9 cellular contexts compared by ENCODE assay signal in the genomic region with DNA sequence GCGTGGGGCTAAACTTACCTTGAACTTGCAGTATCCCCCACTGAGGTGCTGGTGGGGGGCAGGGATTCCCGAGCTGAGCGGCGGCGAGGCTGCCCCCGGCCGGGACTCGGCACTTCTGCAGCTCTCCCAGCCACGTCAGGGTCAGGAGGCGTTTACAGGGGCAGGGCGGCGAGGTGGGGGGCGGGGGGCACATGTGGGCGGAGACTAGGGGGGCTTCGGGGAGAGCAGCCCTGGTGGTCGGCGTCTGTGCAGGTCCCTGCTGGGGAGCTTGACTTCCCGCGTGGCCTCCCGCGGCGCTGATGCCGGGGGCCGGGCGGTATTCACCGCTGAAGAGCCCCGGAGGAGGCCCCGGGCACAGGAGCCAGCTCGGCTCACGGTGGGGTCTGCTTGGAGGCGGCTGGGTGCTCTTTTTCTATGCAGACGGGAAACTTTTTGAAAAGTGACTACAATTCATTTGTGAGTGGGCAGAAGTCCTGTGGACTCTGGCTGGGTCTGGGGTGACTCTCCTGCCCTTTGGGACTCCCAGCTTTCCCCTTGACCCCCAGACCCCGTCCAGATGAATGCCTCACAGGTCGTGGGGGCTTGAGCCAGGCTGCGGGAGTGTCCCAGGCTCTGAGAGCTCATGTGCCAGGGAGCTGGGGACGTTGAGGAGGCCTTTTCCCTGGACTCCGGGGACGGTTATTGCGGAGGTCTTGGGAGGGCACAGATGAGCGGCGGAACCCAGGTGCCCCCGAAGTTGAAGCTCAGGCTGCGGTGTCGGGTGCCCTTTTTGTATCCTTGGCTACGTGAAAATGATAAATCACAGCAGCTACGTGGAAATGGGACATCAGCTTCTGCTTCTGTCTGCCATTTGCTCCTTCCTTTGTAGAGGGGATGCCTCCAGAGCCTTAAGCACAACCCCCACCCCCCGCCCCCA.
DNase-seq lines count a peak whose midpoint lies in the region; ATAC-seq and TF ChIP-seq lines count a peak whose summit lies in the region.
"Had no signal": no experiment of that assay in that cellular context is flagged by ENCODE, and none has a peak within 500 bp of the region (broad histone marks: within the 10 kb centered on the region; RNA-seq: fewer than 3 reads in every experiment).

No MANE protein-coding gene starts in this region.

- 17% methylated on average over 47 of the region's 47 CpGs for WGBS in urinary bladder

- TF ChIP-seq CTCF in cardiac muscle cell (IDR thresholded peaks at IDR 0.05; ENCODE audit: low read depth, low read length), result no peak

- no peak for ATAC-seq in left ventricle myocardium superior
- peak; percentile 19 for ATAC-seq in central memory CD8-positive, alpha-beta T cell (replicated peaks; ENCODE audit: extremely low read depth, poor library complexity, severe bottlenecking)
- ATAC-seq: esophagus mucosa had no signal

- H3K4me1 ChIP-seq in cardiac muscle cell (ENCODE audit: low read depth) (peaks cover 60% of the 10 kb centered on the region), urinary bladder (ENCODE audit: insufficient read depth) (no peaks in the 10 kb centered on the region)

- DNase-seq in cardiac muscle cell (ENCODE audit: low read depth in 1 of 2, low spot score in 1 of 2) (peak in 1 of 2 donors; percentile 66), left ventricle myocardium superior (no peak), myocyte (ENCODE audit: low read depth) (peak; percentile 42), NCI-H187 (lab: John Stamatoyannopoulos, UW) (no peak), NOMO-1 treated with DMSO at 0.1 percent for 48 hours (lab: John Stamatoyannopoulos, UW; ENCODE audit: unreplicated experiment) (no peak), NCI-H1436 (lab: John Stamatoyannopoulos, UW) (no peak)
- DNase-seq in central memory CD8-positive, alpha-beta T cell (ENCODE audit: low spot score in 2 of 2), result no peak

- no peak overlapping the region for H3K27ac Mint-ChIP-seq in central memory CD8-positive, alpha-beta T cell (ENCODE audit: low read depth)

- no peaks in the 10 kb centered on the region for H3K9me3 ChIP-seq in cardiac muscle cell (ENCODE audit: low read depth)

- H3K36me3 ChIP-seq in cardiac muscle cell (no peaks in the 10 kb centered on the region), urinary bladder (ENCODE audit: insufficient read depth) (no peaks in the 10 kb centered on the region)

- peaks cover 8% of the 10 kb centered on the region for H3K36me3 Mint-ChIP-seq in central memory CD8-positive, alpha-beta T cell (ENCODE audit: insufficient read depth)

- intact Hi-C loops in left ventricle myocardium superior (cut with micrococcal nuclease), result no loop called here

- no peaks in the 10 kb centered on the region for H3K9me3 Mint-ChIP-seq in central memory CD8-positive, alpha-beta T cell

- no peaks in the 10 kb centered on the region for H3K27me3 ChIP-seq in cardiac muscle cell

- peaks cover 56% of the 10 kb centered on the region for H3K27me3 Mint-ChIP-seq in central memory CD8-positive, alpha-beta T cell

- peaks cover 7% of the 10 kb centered on the region for H3K4me1 Mint-ChIP-seq in central memory CD8-positive, alpha-beta T cell

- H3K4me3 ChIP-seq in cardiac muscle cell, result peak overlapping the region; percentile 96
- peak overlapping the region; percentile 60 for H3K4me3 ChIP-seq in urinary bladder (ENCODE audit: low read depth, low read length)

- peak overlapping the region; percentile 99 for H3K27ac ChIP-seq in cardiac muscle cell
- H3K27ac ChIP-seq in urinary bladder (ENCODE audit: low read depth), result no peak overlapping the region

- H3K4me3 Mint-ChIP-seq in central memory CD8-positive, alpha-beta T cell, result peak overlapping the region; percentile 67
